ENCODE assay signal across 16 cellular contexts in the genomic region with DNA sequence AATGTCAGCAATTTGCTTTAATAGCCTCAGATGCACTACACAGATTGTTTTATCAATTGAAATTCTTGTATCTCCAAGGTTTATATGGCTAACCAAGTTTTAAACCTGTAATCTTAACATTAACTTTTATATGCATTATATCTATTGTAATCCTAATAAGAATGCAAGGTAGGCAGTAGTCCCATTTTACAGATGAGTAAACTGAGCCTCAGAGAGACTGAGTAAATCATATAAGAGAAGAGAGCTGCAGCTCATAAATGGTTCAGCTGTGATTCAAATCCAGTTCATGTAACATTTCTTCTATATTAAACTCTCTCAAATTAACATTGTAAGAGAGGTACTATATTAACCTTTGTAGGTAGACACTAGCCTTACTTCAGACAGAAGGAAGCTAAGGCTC. TPM values are rescaled to one million over a fixed set of nuclear protein-coding genes. Genes with fewer than 3 reads are reported as not detected.
DNase-seq lines count a peak whose midpoint lies in the region; ATAC-seq, FAIRE-seq and TF ChIP-seq lines count a peak whose summit lies in the region.
"Had no signal": no experiment of that assay in that cellular context is flagged by ENCODE, and none has a peak within 500 bp of the region (broad histone marks: within the 10 kb centered on the region; RNA-seq: fewer than 3 reads in every experiment).

No MANE protein-coding gene starts in this region.

- no peaks in the 10 kb centered on the region for H3K27me3 ChIP-seq in BLaER1
- H3K27me3 ChIP-seq in PC-3 (ENCODE audit: low read length): no peaks in the 10 kb centered on the region
- H3K27me3 ChIP-seq in K562 (ENCODE audit: control insufficient read depth in 2 of 2, insufficient read depth in 2 of 2, low read length in 2 of 2): no peaks in the 10 kb centered on the region
- H3K27me3 ChIP-seq in thyroid gland: no peaks in the 10 kb centered on the region
- H3K27me3 ChIP-seq: BE2C had no signal

- intact Hi-C loops in PC-3 (cut with micrococcal nuclease): no loop called here
- intact Hi-C loops in K562 (cut with micrococcal nuclease): no loop called here
- intact Hi-C loops in thyroid gland (cut with DNase I): no loop called here
- intact Hi-C loops in activated CD4-positive, alpha-beta T cell treated with anti-CD3 and anti-CD28 coated beads for 36 hours (cut with DNase I, micrococcal nuclease): no loop called here
- intact Hi-C loops in natural killer cell (cut with micrococcal nuclease): no loop called here

- H3K4me1 ChIP-seq in BLaER1 (peaks cover 66% of the 10 kb centered on the region), PC-3 (ENCODE audit: insufficient read depth, low read length) (peaks cover 59% of the 10 kb centered on the region), K562 (replicated peaks in 1 of 2; ENCODE audit: control insufficient read depth in 2 of 2, insufficient read depth in 2 of 2, low read length in 2 of 2) (peaks cover 8 to 17% of the 10 kb centered on the region in 2 experiments; a peak in 4 of 5 replicates), thyroid gland (peaks cover 60 to 74% of the 10 kb centered on the region in 2 donors)

- in situ Hi-C loops in K562 (cut with MboI): no loop called here

- no peak for DNase-seq in PC-3
- DNase-seq in K562 (ENCODE audit: extremely low read depth in 1 of 4, low spot score in 3 of 4): no peak
- DNase-seq in thyroid gland: no peak
- DNase-seq in activated CD4-positive, alpha-beta T cell treated with anti-CD3 and anti-CD28 coated beads for 36 hours: no peak
- no peak for DNase-seq in natural killer cell
- no peak for DNase-seq in NCI-H2029 (lab: John Stamatoyannopoulos, UW)
- DNase-seq: ACHN; BE2C; Calu3; CD8-positive, alpha-beta T cell; DND-41; GM23248 had no signal

- peaks cover 26% of the 10 kb centered on the region for H3K4me1 Mint-ChIP-seq in activated CD4-positive, alpha-beta T cell treated with anti-CD3 and anti-CD28 coated beads for 36 hours
- peaks cover 18 to 28% of the 10 kb centered on the region in 2 donors for H3K4me1 Mint-ChIP-seq in natural killer cell

- TF ChIP-seq RAD21 in K562 (CRISPR knock-in tag; conservative IDR thresholded peaks at IDR 0.05 in 1 of 2, IDR thresholded peaks at IDR 0.05 in 1 of 2): no peak

- TF ChIP-seq POLR2A in K562 (conservative IDR thresholded peaks at IDR 0.05) (no peak), thyroid gland (IDR thresholded peaks at IDR 0.05) (no peak)

- CTCF ChIA-PET in PC-3 (lab: Charles Lee): no interaction called here
- CTCF ChIA-PET in K562 (lab: Yijun Ruan, JAX; ENCODE audit: low intra/inter-chr PET ratio): no interaction called here
- CTCF ChIA-PET in activated CD4-positive, alpha-beta T cell treated with anti-CD3 and anti-CD28 coated beads for 36 hours (lab: Charles Lee): interaction anchor here (0.7 to 1.3 kb wide), 5 partner anchors 10 to 188 kb away, joined by 3 read pairs; no protein-coding TSS in a partner anchor

- no peaks in the 10 kb centered on the region for H3K36me3 ChIP-seq in BLaER1
- H3K36me3 ChIP-seq in PC-3 (ENCODE audit: low read depth, low read length): peaks cover 9% of the 10 kb centered on the region; the same call in 1 of the 2 replicates
- peaks cover 91% of the 10 kb centered on the region for H3K36me3 ChIP-seq in K562 (ENCODE audit: control insufficient read depth, insufficient read depth, low read length)
- no peaks in the 10 kb centered on the region for H3K36me3 ChIP-seq in thyroid gland

- H2AFZ ChIP-seq in PC-3 (ENCODE audit: low read length): no peak overlapping the region
- H2AFZ ChIP-seq in K562 (ENCODE audit: low read depth, low read length): no peak overlapping the region
- H2AFZ ChIP-seq: GM23248 had no signal

- no peak for TF ChIP-seq EP300 in K562 (IDR thresholded peaks at IDR 0.05; ENCODE audit: low read length)

- H3K4me3 ChIP-seq in BLaER1 (no peak overlapping the region), PC-3 (ENCODE audit: low read length) (peak overlapping the region; percentile 10; the same call in 1 of the 2 replicates), K562 (no peak overlapping the region), thyroid gland (replicated peaks in 1 of 3) (no peak overlapping the region)
- H3K4me3 ChIP-seq: GM12878, GM23248, HAP-1 had no signal

- no peak overlapping the region for H3K4me3 Mint-ChIP-seq in activated CD4-positive, alpha-beta T cell treated with anti-CD3 and anti-CD28 coated beads for 36 hours
- H3K4me3 Mint-ChIP-seq in natural killer cell: no peak overlapping the region
- H3K4me3 Mint-ChIP-seq: CD14-positive monocyte; CD8-positive, alpha-beta T cell had no signal

- H3K9me1 ChIP-seq in K562 (ENCODE audit: control insufficient read depth, insufficient read depth, low read length): no peaks in the 10 kb centered on the region

- H3K9ac ChIP-seq in BLaER1: no peak overlapping the region
- peak overlapping the region; percentile 68 for H3K9ac ChIP-seq in PC-3 (ENCODE audit: low read length)
- H3K9ac ChIP-seq in K562 (ENCODE audit: insufficient read depth in 1 of 2, low read depth in 2 of 2, low read length in 2 of 2): no peak overlapping the region
- H3K9ac ChIP-seq: GM23248 had no signal

- H3K27me3 Mint-ChIP-seq in activated CD4-positive, alpha-beta T cell treated with anti-CD3 and anti-CD28 coated beads for 36 hours: no peaks in the 10 kb centered on the region
- peaks cover 7% of the 10 kb centered on the region in 2 donors for H3K27me3 Mint-ChIP-seq in natural killer cell (ENCODE audit: low read depth in 2 of 2)

- TF ChIP-seq CTCF in PC-3 (conservative IDR thresholded peaks at IDR 0.05; ENCODE audit: low read depth, low read length) (no peak), K562 (IDR thresholded peaks at IDR 0.05 in 2 of 3, conservative IDR thresholded peaks at IDR 0.05 in 1 of 3; ENCODE audit: insufficient read depth in 2 of 3, low read depth in 1 of 3, low read length in 3 of 3) (no peak), thyroid gland (IDR thresholded peaks at IDR 0.05) (no peak), natural killer cell (IDR thresholded peaks at IDR 0.05) (no peak)

- POLR2A ChIA-PET in PC-3 (lab: Charles Lee; ENCODE audit: unreplicated experiment) (interaction anchor here (0.6 kb wide), 1 partner anchor 9 kb away, joined by 5 read pairs; no protein-coding TSS in a partner anchor), K562 (lab: Yijun Ruan, JAX) (interaction anchor here (0.8 kb wide), 1 partner anchor 25 kb away, joined by 3 read pairs; no protein-coding TSS in a partner anchor)
- POLR2A ChIA-PET in activated CD4-positive, alpha-beta T cell treated with anti-CD3 and anti-CD28 coated beads for 36 hours (lab: Charles Lee): no interaction called here

- H3K9me3 Mint-ChIP-seq in activated CD4-positive, alpha-beta T cell treated with anti-CD3 and anti-CD28 coated beads for 36 hours (ENCODE audit: low read depth): no peaks in the 10 kb centered on the region
- H3K9me3 Mint-ChIP-seq in natural killer cell: no peaks in the 10 kb centered on the region
- H3K9me3 Mint-ChIP-seq: CD14-positive monocyte; CD8-positive, alpha-beta T cell had no signal

- no peak for FAIRE-seq in K562 (lab: Jason Lieb, UNC)
- FAIRE-seq: GM12878 had no signal

- H3K79me2 ChIP-seq in PC-3 (ENCODE audit: low read length) (peaks cover 7% of the 10 kb centered on the region), K562 (ENCODE audit: control insufficient read depth, insufficient read depth, low read length) (peaks cover 9% of the 10 kb centered on the region; the same call in 2 of the 3 replicates)

- ATAC-seq in PC-3 (no peak), K562 (no peak), natural killer cell (no peak)
- ATAC-seq in activated CD4-positive, alpha-beta T cell treated with anti-CD3 and anti-CD28 coated beads for 36 hours: no peak
- ATAC-seq: CD8-positive, alpha-beta T cell; GM12878 had no signal

- H3K27ac Mint-ChIP-seq in activated CD4-positive, alpha-beta T cell treated with anti-CD3 and anti-CD28 coated beads for 36 hours: no peak overlapping the region
- H3K27ac Mint-ChIP-seq in natural killer cell: no peak overlapping the region
- H3K27ac Mint-ChIP-seq: CD14-positive monocyte; CD8-positive, alpha-beta T cell had no signal

- peaks cover 4% of the 10 kb centered on the region for H3F3A ChIP-seq in PC-3 (ENCODE audit: low read length, unreplicated experiment)

- H4K20me1 ChIP-seq in BLaER1: no peaks in the 10 kb centered on the region
- no peaks in the 10 kb centered on the region for H4K20me1 ChIP-seq in PC-3 (ENCODE audit: low read length)
- H4K20me1 ChIP-seq in K562 (replicated peaks; ENCODE audit: control insufficient read depth, insufficient read depth, low read length): no peaks in the 10 kb centered on the region

- H3K36me3 Mint-ChIP-seq in activated CD4-positive, alpha-beta T cell treated with anti-CD3 and anti-CD28 coated beads for 36 hours (ENCODE audit: low read depth): no peaks in the 10 kb centered on the region
- H3K36me3 Mint-ChIP-seq in natural killer cell: no peaks in the 10 kb centered on the region

- H3K27ac ChIP-seq in BLaER1 (no peak overlapping the region), PC-3 (ENCODE audit: low read length) (peak overlapping the region; percentile 73), K562 (ENCODE audit: extremely low read depth, low read depth, low read length) (no peak overlapping the region), thyroid gland (peak overlapping the region in 2 of 3 donors; percentile 63 to 74)
- H3K27ac ChIP-seq: GM23248 had no signal

- BruUV-seq in PC-3 (replicated peaks; lab: Mats Ljungman, UMichigan): no TSS peak
- BruUV-seq in K562 (replicated peaks; lab: Mats Ljungman, UMichigan): no TSS peak

- H3K4me2 ChIP-seq in BLaER1 (peak overlapping the region; percentile 63), PC-3 (ENCODE audit: low read length) (peak overlapping the region; percentile 57), K562 (ENCODE audit: insufficient read depth, low read length) (no peak overlapping the region)

- H3K9me2 ChIP-seq in PC-3 (replicated peaks; ENCODE audit: low read length): no peaks in the 10 kb centered on the region

- H3K9me3 ChIP-seq in BLaER1 (no peaks in the 10 kb centered on the region), PC-3 (ENCODE audit: low read length) (no peaks in the 10 kb centered on the region), K562 (replicated peaks; ENCODE audit: control insufficient read depth, insufficient read depth, low read depth, low read length) (no peaks in the 10 kb centered on the region), thyroid gland (no peaks in the 10 kb centered on the region)
- H3K9me3 ChIP-seq: BE2C, HAP-1 had no signal

RNA-seq across cellular contexts. Expression of a gene that starts 44.0 kb away (rescaled TPM):
- total RNA-seq in PC-3 (2014; rRNA removed) (284 and 306 TPM in 2 replicates), K562 (2014; rRNA removed) (221 and 308 TPM in 2 replicates), K562 (2014; rRNA removed; fragmentation: Illumina TruSeq; extraction: Trizol) (81.2 and 83.4 TPM in 2 replicates), K562 (2015; rRNA removed; fragmentation: Illumina TruSeq; extraction: Trizol) (76.8 and 80.0 TPM in 2 replicates), K562 (2021) (100 and 101 TPM in 2 replicates), thyroid gland (100 to 1,000 TPM in 2 of 4 donors, 10 to 100 TPM in 2; 76.1 to 211 (median 95.7) TPM), natural killer cell (10 to 100 TPM; 23.4 to 31.8 (median 26.3) TPM)
- 28.7 and 47.3 TPM in 2 replicates for total RNA-seq in K562 (2011; cell fraction: chromatin; rRNA removed; ENCODE audit: low replicate concordance)
- total RNA-seq in K562 (2011; cell fraction: nucleolus; rRNA removed): 20.0 and 22.1 TPM in 2 replicates
- total RNA-seq in K562 (2011; cell fraction: nucleoplasm; rRNA removed): 22.9 and 23.3 TPM in 2 replicates
- polyA plus RNA-seq in K562 (2011; rRNA removed) (70.6 and 93.3 TPM in 2 replicates), K562 (2014; fragmentation: Illumina TruSeq; extraction: Trizol) (48.2 and 82.9 TPM in 2 replicates), K562 (2014; fragmentation: Nextera tagmentation; extraction: Ambion mirVana) (10 to 100 TPM; 12.3 to 14.4 TPM), K562 (2014; rRNA removed) (141 and 180 TPM in 2 replicates)
- 72.5 and 84.7 TPM in 2 replicates for polyA plus RNA-seq in K562 (2011; cell fraction: cytosol; rRNA removed)
- polyA plus RNA-seq in K562 (2011; cell fraction: nucleus; rRNA removed): 37.3 and 38.5 TPM in 2 replicates
- polyA plus RNA-seq in K562 (2012): 38.9 and 109 TPM in 2 replicates
- 82.0 and 88.4 TPM in 2 replicates for polyA minus RNA-seq in K562 (2011; rRNA and poly(A)+ RNA removed)
- polyA minus RNA-seq in K562 (2011; cell fraction: cytosol; rRNA and poly(A)+ RNA removed): 42.1 and 47.6 TPM in 2 replicates
- 24.0 and 39.0 TPM in 2 replicates for polyA minus RNA-seq in K562 (2011; cell fraction: nucleus; rRNA and poly(A)+ RNA removed)
- total RNA-seq in activated CD4-positive, alpha-beta T cell treated with anti-CD3 and anti-CD28 coated beads for 36 hours: 10 to 100 TPM; 97.7 to 98.4 TPM

Comparison
In these comparisons a context has a peak if more than half of its experiments do, and no peak if none do; other contexts are left out.
1. H3K27ac ChIP-seq: peak in PC-3 (single experiment) and thyroid gland (2 of 3); none in BLaER1 (single experiment) and K562 (single experiment).